Comparison of ENCODE assay signal across 1 cellular context in genomic region chr5:102958481-102959011, GRCh38.
TF ChIP-seq lines count a peak whose summit lies in the region.

No MANE protein-coding gene starts in this region.

TF ChIP-seq in SK-N-SH, 30 proteins besides CTCF, POLR2A, EP300 and RAD21 (continued from another document):
- TF ChIP-seq USF2 (IDR thresholded peaks at IDR 0.05; ENCODE audit: borderline replicate concordance, low read depth, low read length), result no peak
- no peak for TF ChIP-seq RCOR1 (IDR thresholded peaks at IDR 0.05; ENCODE audit: low read length)
- TF ChIP-seq SMC3 (IDR thresholded peaks at IDR 0.05; ENCODE audit: low read depth, low read length), result no peak
- no peak for TF ChIP-seq ELF1 (IDR thresholded peaks at IDR 0.05)
- TF ChIP-seq NRF1 (IDR thresholded peaks at IDR 0.05; ENCODE audit: low read depth, low read length), result no peak
